ENCODE assay signal across 1 cellular context in the genomic region with DNA sequence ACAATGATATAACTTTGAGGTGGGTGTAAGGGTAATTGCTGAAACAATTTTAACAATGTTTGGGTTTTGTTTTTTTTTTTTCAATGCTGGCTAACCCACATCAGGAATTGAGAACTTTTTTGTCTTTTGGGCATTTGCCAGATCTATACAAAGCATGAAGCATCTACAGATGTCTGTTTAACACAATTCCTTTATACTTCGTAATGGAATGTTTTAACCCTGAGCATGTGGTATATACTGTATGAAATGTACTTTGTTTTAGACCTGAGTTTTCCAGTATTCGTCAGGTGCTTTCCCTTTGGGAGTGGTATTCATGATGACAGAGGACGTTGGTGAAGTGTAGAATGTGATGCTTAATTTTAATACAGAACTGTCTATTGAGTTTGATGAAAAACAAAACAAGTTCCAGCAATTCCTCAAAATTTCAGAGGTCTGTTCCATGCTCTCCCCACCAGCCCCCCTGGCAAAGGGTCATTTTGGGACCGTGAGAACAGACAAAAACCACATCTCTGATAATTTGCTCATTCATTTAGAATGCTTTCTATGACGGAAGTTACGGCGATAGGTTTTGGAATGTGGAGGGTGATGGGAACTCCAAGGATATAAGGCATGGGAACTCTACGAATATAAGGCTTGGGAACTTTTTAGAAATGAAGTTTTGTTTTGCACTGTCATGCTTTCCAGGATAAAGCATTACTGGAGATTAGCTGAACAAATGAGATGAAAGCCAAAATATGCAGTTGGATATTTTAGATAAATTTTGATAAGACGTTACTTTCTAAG.
TF ChIP-seq lines count a peak whose summit lies in the region.

No MANE protein-coding gene starts in this region.

TF ChIP-seq in WTC11, 78 proteins besides CTCF, POLR2A, EP300 and RAD21 (continued from another document):
- TF ChIP-seq ZNF425 (CRISPR knock-in tag; conservative IDR thresholded peaks at IDR 0.05), result no peak
- no peak for TF ChIP-seq NFYB (CRISPR knock-in tag; conservative IDR thresholded peaks at IDR 0.05; ENCODE audit: low read depth)
- TF ChIP-seq ZNF232 (CRISPR knock-in tag; IDR thresholded peaks at IDR 0.05), result no peak
- no peak for TF ChIP-seq EMX1 (CRISPR knock-in tag; IDR thresholded peaks at IDR 0.05)
- TF ChIP-seq ZNF121 (CRISPR knock-in tag; IDR thresholded peaks at IDR 0.05), result no peak
- TF ChIP-seq, protein P1, sequence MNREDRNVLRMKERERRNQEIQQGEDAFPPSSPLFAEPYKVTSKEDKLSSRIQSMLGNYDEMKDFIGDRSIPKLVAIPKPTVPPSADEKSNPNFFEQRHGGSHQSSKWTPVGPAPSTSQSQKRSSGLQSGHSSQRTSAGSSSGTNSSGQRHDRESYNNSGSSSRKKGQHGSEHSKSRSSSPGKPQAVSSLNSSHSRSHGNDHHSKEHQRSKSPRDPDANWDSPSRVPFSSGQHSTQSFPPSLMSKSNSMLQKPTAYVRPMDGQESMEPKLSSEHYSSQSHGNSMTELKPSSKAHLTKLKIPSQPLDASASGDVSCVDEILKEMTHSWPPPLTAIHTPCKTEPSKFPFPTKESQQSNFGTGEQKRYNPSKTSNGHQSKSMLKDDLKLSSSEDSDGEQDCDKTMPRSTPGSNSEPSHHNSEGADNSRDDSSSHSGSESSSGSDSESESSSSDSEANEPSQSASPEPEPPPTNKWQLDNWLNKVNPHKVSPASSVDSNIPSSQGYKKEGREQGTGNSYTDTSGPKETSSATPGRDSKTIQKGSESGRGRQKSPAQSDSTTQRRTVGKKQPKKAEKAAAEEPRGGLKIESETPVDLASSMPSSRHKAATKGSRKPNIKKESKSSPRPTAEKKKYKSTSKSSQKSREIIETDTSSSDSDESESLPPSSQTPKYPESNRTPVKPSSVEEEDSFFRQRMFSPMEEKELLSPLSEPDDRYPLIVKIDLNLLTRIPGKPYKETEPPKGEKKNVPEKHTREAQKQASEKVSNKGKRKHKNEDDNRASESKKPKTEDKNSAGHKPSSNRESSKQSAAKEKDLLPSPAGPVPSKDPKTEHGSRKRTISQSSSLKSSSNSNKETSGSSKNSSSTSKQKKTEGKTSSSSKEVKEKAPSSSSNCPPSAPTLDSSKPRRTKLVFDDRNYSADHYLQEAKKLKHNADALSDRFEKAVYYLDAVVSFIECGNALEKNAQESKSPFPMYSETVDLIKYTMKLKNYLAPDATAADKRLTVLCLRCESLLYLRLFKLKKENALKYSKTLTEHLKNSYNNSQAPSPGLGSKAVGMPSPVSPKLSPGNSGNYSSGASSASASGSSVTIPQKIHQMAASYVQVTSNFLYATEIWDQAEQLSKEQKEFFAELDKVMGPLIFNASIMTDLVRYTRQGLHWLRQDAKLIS (CRISPR knock-in tag; IDR thresholded peaks at IDR 0.05; ENCODE audit: borderline replicate concordance), result no peak
- TF ChIP-seq CDX4 (CRISPR knock-in tag; IDR thresholded peaks at IDR 0.05; ENCODE audit: borderline replicate concordance), result no peak
- TF ChIP-seq IRF2 (CRISPR knock-in tag; IDR thresholded peaks at IDR 0.05; ENCODE audit: borderline replicate concordance, low read depth), result no peak
- TF ChIP-seq FOXP4 (CRISPR knock-in tag; IDR thresholded peaks at IDR 0.05), result no peak
- TF ChIP-seq E2F4 (CRISPR knock-in tag; IDR thresholded peaks at IDR 0.05; ENCODE audit: borderline replicate concordance, low read depth), result no peak
- no peak for TF ChIP-seq FOXJ3 (CRISPR knock-in tag; IDR thresholded peaks at IDR 0.05; ENCODE audit: borderline replicate concordance)
- TF ChIP-seq ZSCAN18 (CRISPR knock-in tag; IDR thresholded peaks at IDR 0.05), result no peak
- TF ChIP-seq ZNF671 (CRISPR knock-in tag; IDR thresholded peaks at IDR 0.05), result no peak
- TF ChIP-seq, protein P2, sequence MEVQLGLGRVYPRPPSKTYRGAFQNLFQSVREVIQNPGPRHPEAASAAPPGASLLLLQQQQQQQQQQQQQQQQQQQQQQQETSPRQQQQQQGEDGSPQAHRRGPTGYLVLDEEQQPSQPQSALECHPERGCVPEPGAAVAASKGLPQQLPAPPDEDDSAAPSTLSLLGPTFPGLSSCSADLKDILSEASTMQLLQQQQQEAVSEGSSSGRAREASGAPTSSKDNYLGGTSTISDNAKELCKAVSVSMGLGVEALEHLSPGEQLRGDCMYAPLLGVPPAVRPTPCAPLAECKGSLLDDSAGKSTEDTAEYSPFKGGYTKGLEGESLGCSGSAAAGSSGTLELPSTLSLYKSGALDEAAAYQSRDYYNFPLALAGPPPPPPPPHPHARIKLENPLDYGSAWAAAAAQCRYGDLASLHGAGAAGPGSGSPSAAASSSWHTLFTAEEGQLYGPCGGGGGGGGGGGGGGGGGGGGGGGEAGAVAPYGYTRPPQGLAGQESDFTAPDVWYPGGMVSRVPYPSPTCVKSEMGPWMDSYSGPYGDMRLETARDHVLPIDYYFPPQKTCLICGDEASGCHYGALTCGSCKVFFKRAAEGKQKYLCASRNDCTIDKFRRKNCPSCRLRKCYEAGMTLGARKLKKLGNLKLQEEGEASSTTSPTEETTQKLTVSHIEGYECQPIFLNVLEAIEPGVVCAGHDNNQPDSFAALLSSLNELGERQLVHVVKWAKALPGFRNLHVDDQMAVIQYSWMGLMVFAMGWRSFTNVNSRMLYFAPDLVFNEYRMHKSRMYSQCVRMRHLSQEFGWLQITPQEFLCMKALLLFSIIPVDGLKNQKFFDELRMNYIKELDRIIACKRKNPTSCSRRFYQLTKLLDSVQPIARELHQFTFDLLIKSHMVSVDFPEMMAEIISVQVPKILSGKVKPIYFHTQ (CRISPR knock-in tag; IDR thresholded peaks at IDR 0.05), result no peak
TF ChIP-seq in WTC11: peak in this region for 0.
